ENCODE assay signal across 9 cellular contexts in genomic region chr12:92561543-92561899, GRCh38.
A peak's percentile ranks its signal among the peaks of the same experiment; 100 is the strongest.
DNase-seq lines count a peak whose midpoint lies in the region; ATAC-seq and TF ChIP-seq lines count a peak whose summit lies in the region.
"Had no signal": no experiment of that assay in that cellular context is flagged by ENCODE, and none has a peak within 500 bp of the region (broad histone marks: within the 10 kb centered on the region; RNA-seq: fewer than 3 reads in every experiment).

No MANE protein-coding gene starts in this region.

- ATAC-seq in GM18498 (IDR thresholded peaks at IDR 0.05; ENCODE audit: unreplicated experiment) (peak; percentile 31), T-cell (replicated peaks in 1 of 4) (no peak), foreskin keratinocyte (no peak)

- TF ChIP-seq CTCF in Peyer's patch (IDR thresholded peaks at IDR 0.05) = no peak
- TF ChIP-seq CTCF in GM13977 (IDR thresholded peaks at IDR 0.05; ENCODE audit: extremely low read depth, insufficient read depth, missing control alignments) = no peak
- no peak for TF ChIP-seq CTCF in type B pancreatic cell (conservative IDR thresholded peaks at IDR 0.05)
- no peak for TF ChIP-seq CTCF in foreskin keratinocyte (conservative IDR thresholded peaks at IDR 0.05)

- no peak overlapping the region for H3K27ac Mint-ChIP-seq in type B pancreatic cell
- H3K27ac Mint-ChIP-seq in T-cell = no peak overlapping the region

- no peaks in the 10 kb centered on the region for H3K36me3 Mint-ChIP-seq in type B pancreatic cell
- no peaks in the 10 kb centered on the region for H3K36me3 Mint-ChIP-seq in T-cell

- peak overlapping the region in 3 of 4 donors; percentile 18 to 28 (median 24) for H3K27ac ChIP-seq in Peyer's patch
- peak overlapping the region; percentile 36 for H3K27ac ChIP-seq in skeletal muscle tissue (ENCODE audit: low read depth, low read length)
- no peak overlapping the region for H3K27ac ChIP-seq in foreskin keratinocyte

- H3K27me3 Mint-ChIP-seq in type B pancreatic cell = no peaks in the 10 kb centered on the region
- no peaks in the 10 kb centered on the region for H3K27me3 Mint-ChIP-seq in T-cell

- H3K4me1 Mint-ChIP-seq in type B pancreatic cell (ENCODE audit: unreplicated experiment) (peaks cover 6% of the 10 kb centered on the region), T-cell (peaks cover 30 to 45% (median 36%) of the 10 kb centered on the region in 3 donors)

- H3K4me1 ChIP-seq in Peyer's patch (peaks cover 0 to 21% (median 0%) of the 10 kb centered on the region in 4 donors), skeletal muscle tissue (ENCODE audit: control insufficient read depth in 3 of 3, insufficient read depth in 3 of 3, low read length in 3 of 3) (peaks cover 3 to 4% (median 4%) of the 10 kb centered on the region in 3 donors), foreskin keratinocyte (no peaks in the 10 kb centered on the region)

- POLR2A ChIA-PET in T-cell (lab: Charles Lee) = no interaction called here

- in situ Hi-C loops in GM13977 (cut with MboI; ENCODE audit: low pct_unique_long_range_greater_than_20kb, low sequenced_read_pairs, unreplicated experiment) = loop anchor here (10.0 to 25.0 kb wide), 3 partner anchors 57 to 749 kb away; no protein-coding TSS in a partner anchor

- H3K27me3 ChIP-seq in Peyer's patch = no peaks in the 10 kb centered on the region
- H3K27me3 ChIP-seq in skeletal muscle tissue (ENCODE audit: control insufficient read depth in 3 of 3, insufficient read depth in 3 of 3, low read length in 3 of 3) = no peaks in the 10 kb centered on the region
- no peaks in the 10 kb centered on the region for H3K27me3 ChIP-seq in foreskin keratinocyte

- H3K9me3 ChIP-seq in Peyer's patch (no peaks in the 10 kb centered on the region), skeletal muscle tissue (ENCODE audit: control insufficient read depth in 3 of 3, low read length in 3 of 3) (no peaks in the 10 kb centered on the region)

- H3K4me3 Mint-ChIP-seq in type B pancreatic cell (no peak overlapping the region), T-cell (no peak overlapping the region)

- H3K9me3 Mint-ChIP-seq in type B pancreatic cell (no peaks in the 10 kb centered on the region), T-cell (peaks cover 0 to 28% (median 4%) of the 10 kb centered on the region in 3 donors)

- H3K36me3 ChIP-seq in Peyer's patch (no peaks in the 10 kb centered on the region), skeletal muscle tissue (ENCODE audit: control insufficient read depth in 3 of 3, insufficient read depth in 3 of 3, low read length in 3 of 3) (no peaks in the 10 kb centered on the region)

- no peak for TF ChIP-seq POLR2A in Peyer's patch (IDR thresholded peaks at IDR 0.05)

- no peak overlapping the region for H3K4me3 ChIP-seq in Peyer's patch
- peak overlapping the region in 1 of 3 donors; percentile 25 for H3K4me3 ChIP-seq in skeletal muscle tissue (ENCODE audit: low read length in 3 of 3)

- DNase-seq in Peyer's patch (no peak), fibroblast of the conjunctiva (ENCODE audit: low read depth) (peak; percentile 95), GM13977 (ENCODE audit: low spot score) (no peak), type B pancreatic cell (ENCODE audit: extremely low spot score, unreplicated experiment) (no peak), T-cell (no peak), foreskin keratinocyte (no peak)
- DNase-seq: NCI-H1436 treated with DMSO at 0.1 percent for 48 hours had no signal

- no peak overlapping the region for H3K9ac ChIP-seq in skeletal muscle tissue (ENCODE audit: low read depth in 1 of 3, low read length in 3 of 3)

- CTCF ChIA-PET in T-cell (lab: Charles Lee) = no interaction called here
